9 cellular contexts compared by ENCODE assay signal in the genomic region with DNA sequence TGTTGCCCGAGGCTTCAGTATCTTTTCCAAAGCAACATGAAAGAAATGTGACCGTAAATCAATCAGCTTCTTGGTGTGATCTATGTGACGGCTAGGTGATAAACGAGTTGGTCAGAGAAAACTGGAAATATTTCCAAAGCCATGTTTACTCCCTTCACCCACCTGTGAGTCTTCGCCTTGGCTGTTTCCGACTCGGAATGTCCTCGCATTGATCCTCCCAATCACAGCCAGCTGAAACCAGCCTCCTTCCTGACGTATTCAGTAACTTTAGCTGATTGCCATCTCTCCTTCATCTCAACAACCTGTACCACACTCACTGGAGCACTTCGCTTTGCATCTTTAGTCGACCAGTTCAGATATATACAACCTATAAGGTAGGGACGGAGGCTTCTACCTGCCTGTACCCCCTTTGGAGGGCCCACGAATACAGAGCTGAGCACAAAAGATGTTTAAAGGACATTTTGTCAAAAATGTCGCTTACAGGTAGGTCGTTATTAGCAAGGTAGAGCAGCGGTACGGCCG. TPM values are rescaled to one million over a fixed set of nuclear protein-coding genes. Genes with fewer than 3 reads are reported as not detected.
DNase-seq lines count a peak whose midpoint lies in the region; ATAC-seq and TF ChIP-seq lines count a peak whose summit lies in the region.
"Had no signal": no experiment of that assay in that cellular context is flagged by ENCODE, and none has a peak within 500 bp of the region (broad histone marks: within the 10 kb centered on the region; RNA-seq: fewer than 3 reads in every experiment).

No MANE protein-coding gene starts in this region.

- H3K4me1 ChIP-seq in H9 (ENCODE audit: insufficient read depth, low read length): peaks cover 3% of the 10 kb centered on the region

- no peaks in the 10 kb centered on the region for H3K27me3 ChIP-seq in H9 (ENCODE audit: insufficient read depth, low read length)

- no peaks in the 10 kb centered on the region for H3K9me3 ChIP-seq in H9 (ENCODE audit: control insufficient read depth, low read depth, low read length)

- H4K8ac ChIP-seq in H9 (replicated peaks; ENCODE audit: insufficient read length, low read depth, low read length): no peak overlapping the region

- no CpG with 5 or more reads among the region's 18 CpGs for whole genome bisulfite sequencing in H9 (ENCODE audit: extremely low coverage, insufficient read length, low lambda C conversion rate)

- no peak overlapping the region for H3K23ac ChIP-seq in H9 (ENCODE audit: insufficient read length, low read depth, low read length)

- H2BK120ac ChIP-seq in H9 (ENCODE audit: low read depth, low read length, poor library complexity, severe bottlenecking): no peak overlapping the region

- H2BK12ac ChIP-seq in H9 (ENCODE audit: insufficient read length, low read depth, low read length): no peak overlapping the region

- no peak overlapping the region for H2AFZ ChIP-seq in H9 (ENCODE audit: low read length)

- intact Hi-C loops in activated CD8-positive, alpha-beta T cell treated with anti-CD3 and anti-CD28 coated beads for 36 hours (cut with micrococcal nuclease): no loop called here
- intact Hi-C loops in head of caudate nucleus (cut with DNase I): no loop called here

- ATAC-seq in activated CD8-positive, alpha-beta T cell treated with anti-CD3 and anti-CD28 coated beads for 36 hours: no peak

- POLR2A ChIA-PET in activated CD8-positive, alpha-beta T cell treated with anti-CD3 and anti-CD28 coated beads for 36 hours (lab: Charles Lee): interaction anchor here (1.1 to 3.5 kb wide), 10 partner anchors 10 to 202 kb away, joined by 3 to 17 read pairs (median 4); a partner anchor contains a TSS

- peak overlapping the region; percentile 31 for H4K5ac ChIP-seq in H9 (ENCODE audit: insufficient read length, low read depth, low read length)

- H3K27ac Mint-ChIP-seq in H9: peak overlapping the region; percentile 17 to 69 (median 56); a peak in 6 of 7 replicates
- peak overlapping the region; percentile 77 for H3K27ac Mint-ChIP-seq in activated CD8-positive, alpha-beta T cell treated with anti-CD3 and anti-CD28 coated beads for 36 hours

- H3K23me2 ChIP-seq in H9 (ENCODE audit: insufficient read length, low read depth, low read length, poor library complexity, severe bottlenecking): peaks cover 8% of the 10 kb centered on the region

- H4K20me1 ChIP-seq in H9 (ENCODE audit: control insufficient read depth, insufficient read depth, insufficient read length): no peaks in the 10 kb centered on the region

- H3K4me1 Mint-ChIP-seq in H9: peaks cover 35% of the 10 kb centered on the region in 2 experiments
- peaks cover 42% of the 10 kb centered on the region for H3K4me1 Mint-ChIP-seq in activated CD8-positive, alpha-beta T cell treated with anti-CD3 and anti-CD28 coated beads for 36 hours (ENCODE audit: low read depth)

- peaks cover 0 to 1% of the 10 kb centered on the region in 2 experiments; a peak in 1 of 5 replicates for H3K9me3 Mint-ChIP-seq in H9
- H3K9me3 Mint-ChIP-seq in activated CD8-positive, alpha-beta T cell treated with anti-CD3 and anti-CD28 coated beads for 36 hours: no peaks in the 10 kb centered on the region

- no peak overlapping the region for H4K91ac ChIP-seq in H9 (ENCODE audit: insufficient read length, low read depth, low read length)

- H3K9ac ChIP-seq in H9 (ENCODE audit: extremely low read depth, insufficient read length, low read length): peak overlapping the region; percentile 85

- peak overlapping the region; percentile 87 for H3K4me2 ChIP-seq in H9 (ENCODE audit: insufficient read depth, insufficient read length, low read length)

- peak overlapping the region; percentile 2 for H3K56ac ChIP-seq in H9 (ENCODE audit: insufficient read length, low read depth, low read length)

- H3T11ph ChIP-seq in H9 (ENCODE audit: low read length): no peak overlapping the region

- peak overlapping the region; percentile 87 to 89 for H3K4me3 Mint-ChIP-seq in H9
- H3K4me3 Mint-ChIP-seq in activated CD8-positive, alpha-beta T cell treated with anti-CD3 and anti-CD28 coated beads for 36 hours: peak overlapping the region; percentile 81

- H3K36me3 Mint-ChIP-seq in H9 (ENCODE audit: insufficient read depth in 1 of 3, low read depth in 3 of 3): peaks cover 30 to 69% (median 64%) of the 10 kb centered on the region in 3 experiments
- H3K36me3 Mint-ChIP-seq in activated CD8-positive, alpha-beta T cell treated with anti-CD3 and anti-CD28 coated beads for 36 hours (ENCODE audit: low read depth): peaks cover 54% of the 10 kb centered on the region

- no peak overlapping the region for H2AK5ac ChIP-seq in H9 (ENCODE audit: insufficient read length, low read length)

- no peak overlapping the region for H2BK15ac ChIP-seq in H9 (ENCODE audit: low read depth, low read length)

- H3K79me1 ChIP-seq in H9 (ENCODE audit: insufficient read depth, low read depth, low read length, poor library complexity, severe bottlenecking): no peaks in the 10 kb centered on the region

- H2BK20ac ChIP-seq in H9 (ENCODE audit: low read depth, low read length, poor library complexity, severe bottlenecking): no peak overlapping the region

- H3K27ac ChIP-seq in H9 (ENCODE audit: insufficient read length, low read depth, low read length): peak overlapping the region; percentile 24

- no peaks in the 10 kb centered on the region for H3K27me3 Mint-ChIP-seq in H9 (ENCODE audit: low read depth)
- H3K27me3 Mint-ChIP-seq in activated CD8-positive, alpha-beta T cell treated with anti-CD3 and anti-CD28 coated beads for 36 hours: no peaks in the 10 kb centered on the region

- TF ChIP-seq CTCF in H9 (conservative IDR thresholded peaks at IDR 0.05): no peak
- TF ChIP-seq CTCF in activated CD8-positive, alpha-beta T cell treated with anti-CD3 and anti-CD28 coated beads for 36 hours (IDR thresholded peaks at IDR 0.05): no peak

- H2BK5ac ChIP-seq in H9 (ENCODE audit: insufficient read length, low read length): no peak overlapping the region

- H3K18ac ChIP-seq in H9 (ENCODE audit: insufficient read length, low read depth, low read length): no peak overlapping the region

- peaks cover 2% of the 10 kb centered on the region; the same call in 1 of the 2 replicates for H3K79me2 ChIP-seq in H9 (ENCODE audit: insufficient read depth, low read length)

- CTCF ChIA-PET in activated CD8-positive, alpha-beta T cell treated with anti-CD3 and anti-CD28 coated beads for 36 hours (lab: Charles Lee): interaction anchor here (0.9 to 2.1 kb wide), 8 partner anchors 8 to 370 kb away, joined by 3 to 10 read pairs (median 4); a partner anchor contains a TSS

- DNase-seq in AG08396 (ENCODE audit: low spot score): peak; percentile 33
- no peak for DNase-seq in H9
- DNase-seq in activated CD8-positive, alpha-beta T cell treated with anti-CD3 and anti-CD28 coated beads for 36 hours: no peak
- peak in 27 of 42 donors; percentile 18 to 69 (median 34) for DNase-seq in head of caudate nucleus
- DNase-seq in pons (ENCODE audit: low spot score): peak; percentile 36
- no peak for DNase-seq in NCI-H1048 (lab: John Stamatoyannopoulos, UW)
- no peak for DNase-seq in EL
- no peak for DNase-seq in NCI-H2107 treated with DMSO at 0.1 percent for 48 hours (lab: John Stamatoyannopoulos, UW; ENCODE audit: unreplicated experiment)

- H3K4ac ChIP-seq in H9 (ENCODE audit: low read depth, low read length): no peak overlapping the region

- peak overlapping the region; percentile 87; the same call in 1 of the 2 replicates for H3K14ac ChIP-seq in H9 (ENCODE audit: insufficient read depth, low read length)

RNA-seq across cellular contexts. Expression of a gene that starts 7.2 kb away (rescaled TPM):
- total RNA-seq in H9 (2021): 2,434 and 2,435 TPM in 2 replicates
- 1,000 to 10,000 TPM; 3,141 to 3,176 TPM for total RNA-seq in activated CD8-positive, alpha-beta T cell treated with anti-CD3 and anti-CD28 coated beads for 36 hours

RNA-seq across cellular contexts. Expression of a gene that starts 21.8 kb away (rescaled TPM):
- total RNA-seq in H9 (2021): 0.07 and 0.09 TPM in 2 replicates
- under 1 TPM; 0.11 TPM for total RNA-seq in activated CD8-positive, alpha-beta T cell treated with anti-CD3 and anti-CD28 coated beads for 36 hours
- total RNA-seq: myocyte had no signal

RNA-seq across cellular contexts. Expression of a gene that starts 36.2 kb away (rescaled TPM):
- not detected in 2 replicates for total RNA-seq in H9 (2021)
- not detected for total RNA-seq in activated CD8-positive, alpha-beta T cell treated with anti-CD3 and anti-CD28 coated beads for 36 hours
- total RNA-seq: myocyte had no signal

RNA-seq across cellular contexts. Expression of a gene that starts 59.9 kb away (rescaled TPM):
- total RNA-seq in H9 (2021): 32.9 and 38.4 TPM in 2 replicates
- 10 to 100 TPM; 48.1 to 53.9 TPM for total RNA-seq in activated CD8-positive, alpha-beta T cell treated with anti-CD3 and anti-CD28 coated beads for 36 hours

Comparison
In these comparisons a context has a peak if more than half of its experiments do, and no peak if none do; other contexts are left out.
1. DNase-seq: peak in AG08396 (single experiment), head of caudate nucleus (27 of 42) and pons (single experiment); none in H9 (single experiment), activated CD8-positive, alpha-beta T cell treated with anti-CD3 and anti-CD28 coated beads for 36 hours (single experiment), NCI-H1048 (single experiment), EL (single experiment) and NCI-H2107 treated with DMSO at 0.1 percent for 48 hours (single experiment).